8 cellular contexts compared by ENCODE assay signal in genomic region chr2:236568068-236568921, GRCh38. TPM values are rescaled to one million over a fixed set of nuclear protein-coding genes. Genes with fewer than 3 reads are reported as not detected.
DNase-seq lines count a peak whose midpoint lies in the region; ATAC-seq lines count a peak whose summit lies in the region.

No MANE protein-coding gene starts in this region.

- H3K9me3 Mint-ChIP-seq in activated naive CD4-positive, alpha-beta T cell treated with anti-CD3 and anti-CD28 coated beads, Interleukin-2, amount 50 U/mL, for 72 hours = no peaks in the 10 kb centered on the region

- H3K9ac ChIP-seq in HUES48 (ENCODE audit: low read depth, low read length) = no peak overlapping the region

- no peaks in the 10 kb centered on the region for H3K36me3 ChIP-seq in HUES48 (ENCODE audit: control insufficient read depth, insufficient read depth, low read length)

- DNase-seq in stimulated activated CD4-positive, alpha-beta T cell treated with anti-CD3 and anti-CD28 coated beads, Interleukin-12 subunit alpha, Interleukin-12 subunit beta, amount 100 ng/mL, for 48 hours (ENCODE audit: low read depth in 2 of 3, low spot score in 1 of 3) = peak in 2 of 3 donors; percentile 11 to 26
- no peak for DNase-seq in stimulated activated CD4-positive, alpha-beta T cell treated with anti-CD3 and anti-CD28 coated beads, Interleukin-12 subunit alpha, Interleukin-12 subunit beta, amount 100 ng/mL, for 4 hours
- DNase-seq in activated naive CD4-positive, alpha-beta T cell treated with anti-CD3 and anti-CD28 coated beads, Interleukin-2, amount 50 U/mL, for 72 hours (ENCODE audit: low spot score in 2 of 2) = peak; percentile 53 to 68
- DNase-seq in right cardiac atrium (peak; percentile 69 to 85 (median 84)), sciatic nerve (ENCODE audit: low spot score) (peak; percentile 78), D341Med (ENCODE audit: low spot score) (no peak), SHP77 treated with DMSO at 0.1 percent for 48 hours (lab: John Stamatoyannopoulos, UW) (no peak)

- no peaks in the 10 kb centered on the region for H3K36me3 Mint-ChIP-seq in activated naive CD4-positive, alpha-beta T cell treated with anti-CD3 and anti-CD28 coated beads, Interleukin-2, amount 50 U/mL, for 72 hours

- peaks cover 57% of the 10 kb centered on the region for H3K4me1 ChIP-seq in HUES48 (ENCODE audit: control insufficient read depth, insufficient read depth, low read length)
- peaks cover 2% of the 10 kb centered on the region for H3K4me1 ChIP-seq in right cardiac atrium (ENCODE audit: control insufficient read depth, insufficient read depth, low read length)

- H3K9me3 ChIP-seq in HUES48 (ENCODE audit: control insufficient read depth, insufficient read depth, low read length) = no peaks in the 10 kb centered on the region
- no peaks in the 10 kb centered on the region for H3K9me3 ChIP-seq in right cardiac atrium (ENCODE audit: control insufficient read depth, low read length)

- 2% methylated on average over 49 of the region's 49 CpGs for WGBS in right cardiac atrium

- H3K27me3 ChIP-seq in HUES48 (ENCODE audit: control insufficient read depth, insufficient read depth, low read length) (peaks cover 29% of the 10 kb centered on the region), right cardiac atrium (ENCODE audit: control insufficient read depth, insufficient read depth) (no peaks in the 10 kb centered on the region)

- ATAC-seq in activated naive CD4-positive, alpha-beta T cell treated with anti-CD3 and anti-CD28 coated beads, Interleukin-2, amount 50 U/mL, for 72 hours = peak; percentile 61 to 78
- ATAC-seq in right cardiac atrium (peak; percentile 37 to 58), sciatic nerve (peak; percentile 54)

- H3K27ac ChIP-seq in HUES48 (ENCODE audit: low read depth, low read length) = peak overlapping the region; percentile 16
- H3K27ac ChIP-seq in right cardiac atrium (ENCODE audit: low read length) = peak overlapping the region; percentile 97

- H3K27ac Mint-ChIP-seq in activated naive CD4-positive, alpha-beta T cell treated with anti-CD3 and anti-CD28 coated beads, Interleukin-2, amount 50 U/mL, for 72 hours = peak overlapping the region in 1 of 2 donors; percentile 10

- H3K4me3 ChIP-seq in HUES48 (ENCODE audit: low read depth, low read length) = peak overlapping the region; percentile 55
- H3K4me3 ChIP-seq in right cardiac atrium (ENCODE audit: low read length) = peak overlapping the region; percentile 53

- intact Hi-C loops in right cardiac atrium (cut with DNase I) (loop anchor here in 2 of 4 donors (5.0 to 10.0 kb wide), 3 partner anchors 51 to 213 kb away; no protein-coding TSS in a partner anchor), sciatic nerve (cut with DNase I) (no loop called here)

RNA-seq across cellular contexts. Expression of gene ACKR3, which starts 1.3 kb away (rescaled TPM):
- 1 to 10 TPM in 1 of 2 donors, under 1 TPM in 1; 0.54 to 2.2 TPM for total RNA-seq in activated naive CD4-positive, alpha-beta T cell treated with anti-CD3 and anti-CD28 coated beads, Interleukin-2, amount 50 U/mL, for 72 hours
- 10 to 100 TPM; 27.4 to 50.1 (median 33.8) TPM for total RNA-seq in right cardiac atrium
- 22.5 TPM for polyA plus RNA-seq in right cardiac atrium
- total RNA-seq in sciatic nerve = 90.5 TPM

Comparison
In these comparisons a context has a peak if more than half of its experiments do, and no peak if none do; other contexts are left out.
1. DNase-seq: peak in stimulated activated CD4-positive, alpha-beta T cell treated with anti-CD3 and anti-CD28 coated beads, Interleukin-12 subunit alpha, Interleukin-12 subunit beta, amount 100 ng/mL, for 48 hours (2 of 3), activated naive CD4-positive, alpha-beta T cell treated with anti-CD3 and anti-CD28 coated beads, Interleukin-2, amount 50 U/mL, for 72 hours (2 of 2), right cardiac atrium (3 of 3) and sciatic nerve (single experiment); none in stimulated activated CD4-positive, alpha-beta T cell treated with anti-CD3 and anti-CD28 coated beads, Interleukin-12 subunit alpha, Interleukin-12 subunit beta, amount 100 ng/mL, for 4 hours (single experiment), D341Med (single experiment) and SHP77 treated with DMSO at 0.1 percent for 48 hours (single experiment).
2. RNA of gene ACKR3, which starts 1.3 kb away (total RNA-seq): 90.5 TPM in sciatic nerve (single experiment) and 27.4 to 50.1 TPM in right cardiac atrium; 0.54 to 2.2 TPM in activated naive CD4-positive, alpha-beta T cell treated with anti-CD3 and anti-CD28 coated beads, Interleukin-2, amount 50 U/mL, for 72 hours; every median in the first group is over 4 times any median in the second.
3. Peak in every context shown above with its lines, with median percentiles within 50 percentile points of each other: ATAC-seq.